ENCODE assay signal across 18 cellular contexts in the genomic region with DNA sequence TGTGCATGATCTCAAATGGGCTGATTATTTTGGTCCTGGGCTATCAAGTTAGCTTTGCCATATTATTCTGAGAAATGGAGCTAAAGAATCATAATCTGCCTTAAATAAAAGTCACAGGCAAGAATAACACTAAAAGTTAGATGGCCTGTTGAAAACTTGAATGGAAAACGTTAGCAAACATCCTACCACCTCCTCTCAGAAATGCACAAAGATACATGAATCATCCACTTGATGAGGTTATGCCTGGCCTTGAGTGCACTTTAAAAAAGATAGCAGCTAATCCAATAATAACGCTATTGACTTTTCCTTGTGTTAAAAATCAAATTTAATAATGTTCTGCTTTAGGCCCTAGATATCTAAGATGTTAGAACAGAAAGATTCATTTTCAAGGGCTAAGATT.
DNase-seq lines count a peak whose midpoint lies in the region; ATAC-seq and TF ChIP-seq lines count a peak whose summit lies in the region.
"Had no signal": no experiment of that assay in that cellular context is flagged by ENCODE, and none has a peak within 500 bp of the region (broad histone marks: within the 10 kb centered on the region; RNA-seq: fewer than 3 reads in every experiment).

No MANE protein-coding gene starts in this region.

- ATAC-seq in left lung (peak; percentile 49), HG02623 (IDR thresholded peaks at IDR 0.05; ENCODE audit: unreplicated experiment) (no peak)
- ATAC-seq: A549; CD8-positive, alpha-beta T cell had no signal

- 66 to 84% (median 75%) methylated on average over 2 of the region's 2 CpGs for WGBS in spleen, 5 donors

- TF ChIP-seq CTCF in left lung (IDR thresholded peaks at IDR 0.05) (no peak), spleen (IDR thresholded peaks at IDR 0.05 in 8 of 11, conservative IDR thresholded peaks at IDR 0.05 in 3 of 11) (no peak), brain microvascular endothelial cell (IDR thresholded peaks at IDR 0.05; ENCODE audit: low read depth, low read length, missing control alignments) (no peak)

- no peak for TF ChIP-seq POLR2A in spleen (IDR thresholded peaks at IDR 0.05)

- H3K27me3 ChIP-seq in left lung (peaks cover 0 to 5% of the 10 kb centered on the region in 2 donors), spleen (replicated peaks in 1 of 7) (no peaks in the 10 kb centered on the region), brain microvascular endothelial cell (replicated peaks) (no peaks in the 10 kb centered on the region)
- H3K27me3 ChIP-seq: BLaER1 treated with 17β-estradiol and CSF1 and Interleukin-3, amounts not matched to agents 10 nM and 100 nM had no signal

- H3K4me1 ChIP-seq in left lung (no peaks in the 10 kb centered on the region), spleen (peaks cover 0 to 7% (median 0%) of the 10 kb centered on the region in 6 donors)
- H3K4me1 ChIP-seq: A549, Caco-2 had no signal

- peak; percentile 13 for DNase-seq in NCI-H510A treated with DMSO at 0.1 percent for 48 hours (lab: John Stamatoyannopoulos, UW)
- DNase-seq in NCI-H510A (lab: John Stamatoyannopoulos, UW) = no peak
- peak; percentile 56 for DNase-seq in amniotic epithelial cell (ENCODE audit: low read depth)
- no peak for DNase-seq in left lung
- no peak for DNase-seq in spleen
- no peak for DNase-seq in brain microvascular endothelial cell
- DNase-seq: AML-193; Caco-2; Calu3; CD4-positive, alpha-beta T cell; CD8-positive, alpha-beta T cell; DMS79 treated with DMSO at 0.1 percent for 48 hours; GF-D8 had no signal

- H3K4me3 ChIP-seq in left lung = no peak overlapping the region
- H3K4me3 ChIP-seq in spleen = no peak overlapping the region
- H3K4me3 ChIP-seq in brain microvascular endothelial cell (ENCODE audit: low read depth, low read length) = no peak overlapping the region
- H3K4me3 ChIP-seq: A549; BLaER1 treated with 17β-estradiol and CSF1 and Interleukin-3, amounts not matched to agents 10 nM and 100 nM had no signal

- in situ Hi-C loops in brain microvascular endothelial cell (cut with HindIII; ENCODE audit: low pct_ligation_motif_present, low sequenced_read_pairs) = no loop called here

- no peaks in the 10 kb centered on the region for H3K36me3 ChIP-seq in left lung
- H3K36me3 ChIP-seq in spleen = no peaks in the 10 kb centered on the region
- no peaks in the 10 kb centered on the region for H3K36me3 ChIP-seq in brain microvascular endothelial cell (replicated peaks)
- H3K36me3 ChIP-seq: BLaER1 treated with 17β-estradiol and CSF1 and Interleukin-3, amounts not matched to agents 10 nM and 100 nM had no signal

- intact Hi-C loops in left lung (cut with DNase I) = no loop called here
- intact Hi-C loops in spleen (cut with DNase I; ENCODE audit: low total_unique reads) = no loop called here

- H3K27ac ChIP-seq in left lung = no peak overlapping the region
- H3K27ac ChIP-seq in spleen = no peak overlapping the region
- no peak overlapping the region for H3K27ac ChIP-seq in brain microvascular endothelial cell
- H3K27ac ChIP-seq: 22Rv1; A549; BLaER1 treated with 17β-estradiol and CSF1 and Interleukin-3, amounts not matched to agents 10 nM and 100 nM; C4-2B had no signal

- peaks cover 0 to 14% of the 10 kb centered on the region in 2 donors for H3K9me3 ChIP-seq in left lung
- H3K9me3 ChIP-seq in spleen = peaks cover 0 to 38% (median 20%) of the 10 kb centered on the region in 8 donors

Comparison
In these comparisons a context has a peak if more than half of its experiments do, and no peak if none do; other contexts are left out.
1. DNase-seq: peak in NCI-H510A treated with DMSO at 0.1 percent for 48 hours (single experiment) and amniotic epithelial cell (single experiment); none in NCI-H510A (single experiment), left lung (0 of 2), spleen (single experiment) and brain microvascular endothelial cell (single experiment).